Comparison of ENCODE assay signal across 11 cellular contexts in genomic region chr13:98706446-98707110, GRCh38. TPM values are rescaled to one million over a fixed set of nuclear protein-coding genes. Genes with fewer than 3 reads are reported as not detected.
DNase-seq lines count a peak whose midpoint lies in the region; ATAC-seq and TF ChIP-seq lines count a peak whose summit lies in the region.
"Had no signal": no experiment of that assay in that cellular context is flagged by ENCODE, and none has a peak within 500 bp of the region (broad histone marks: within the 10 kb centered on the region; RNA-seq: fewer than 3 reads in every experiment).

No MANE protein-coding gene starts in this region.

- H3K79me2 ChIP-seq in Karpas-422 (ENCODE audit: low read length), result no peaks in the 10 kb centered on the region

- no peaks in the 10 kb centered on the region for H3K9me2 ChIP-seq in Karpas-422 (replicated peaks; ENCODE audit: insufficient read depth, low read length)

- 63 to 67% methylated on average over 5 to 12 of the region's 12 CpGs for WGBS in transverse colon (ENCODE audit: low coverage in 1 of 2), 2 donors

- H3K27me3 ChIP-seq in Karpas-422 (ENCODE audit: low read length), result no peaks in the 10 kb centered on the region
- H3K27me3 ChIP-seq in transverse colon, result no peaks in the 10 kb centered on the region
- H3K27me3 ChIP-seq in tibial artery, result no peaks in the 10 kb centered on the region

- DNase-seq in Caki2 (ENCODE audit: low read depth) (peak; percentile 94), Karpas-422 (peak; percentile 70), choroid plexus epithelial cell (ENCODE audit: low read depth) (peak; percentile 41), NCI-H748 (lab: John Stamatoyannopoulos, UW; ENCODE audit: unreplicated experiment) (no peak), transverse colon (no peak), NCI-H1105 (lab: John Stamatoyannopoulos, UW) (no peak), tibial artery (no peak)
- DNase-seq: NCI-H2227 treated with DMSO at 0.1 percent for 48 hours had no signal

- H4K20me1 ChIP-seq in Karpas-422 (ENCODE audit: insufficient read depth, low read depth, low read length), result no peaks in the 10 kb centered on the region

- H2AFZ ChIP-seq in Karpas-422 (ENCODE audit: low read length), result peak overlapping the region; percentile 63

- no peak for TF ChIP-seq CTCF in choroid plexus epithelial cell (conservative IDR thresholded peaks at IDR 0.05; ENCODE audit: low read depth, low read length)
- TF ChIP-seq CTCF in transverse colon (IDR thresholded peaks at IDR 0.05), result no peak
- TF ChIP-seq CTCF in tibial artery (IDR thresholded peaks at IDR 0.05), result no peak

- peak overlapping the region; percentile 25 for H3K4me2 ChIP-seq in Karpas-422 (ENCODE audit: low read depth, low read length, poor library complexity, severe bottlenecking)

- ATAC-seq in GM19463 (IDR thresholded peaks at IDR 0.05; ENCODE audit: unreplicated experiment), result peak; percentile 46

- H3K4me1 ChIP-seq in Karpas-422 (ENCODE audit: low read length) (peaks cover 30% of the 10 kb centered on the region), transverse colon (no peaks in the 10 kb centered on the region), tibial artery (no peaks in the 10 kb centered on the region)

- no peaks in the 10 kb centered on the region for H3K9me3 ChIP-seq in Karpas-422 (ENCODE audit: low read length)
- H3K9me3 ChIP-seq in transverse colon, result no peaks in the 10 kb centered on the region
- H3K9me3 ChIP-seq in tibial artery, result no peaks in the 10 kb centered on the region

- H3K4me3 ChIP-seq in Karpas-422 (ENCODE audit: low read length), result peak overlapping the region; percentile 32; the same call in 1 of the 2 replicates
- no peak overlapping the region for H3K4me3 ChIP-seq in choroid plexus epithelial cell (ENCODE audit: low read depth, low read length)
- no peak overlapping the region for H3K4me3 ChIP-seq in transverse colon
- H3K4me3 ChIP-seq in tibial artery, result no peak overlapping the region

- in situ Hi-C loops in Caki2 (cut with HindIII; ENCODE audit: low pct_unique_long_range_greater_than_20kb, low sequenced_read_pairs) (no loop called here), transverse colon (cut with MboI; ENCODE audit: low pct_ligation_motif_present in 1 of 4, low pct_unique_long_range_greater_than_20kb in 1 of 4, low sequenced_read_pairs in 3 of 4) (no loop called here)

- intact Hi-C loops in transverse colon (cut with DNase I; ENCODE audit: low total_unique reads) (no loop called here), tibial artery (cut with DNase I; ENCODE audit: low total_unique reads) (no loop called here)

- TF ChIP-seq POLR2A in transverse colon (IDR thresholded peaks at IDR 0.05), result no peak

- no peak for TF ChIP-seq EP300 in transverse colon (IDR thresholded peaks at IDR 0.05; ENCODE audit: low read depth)

- H3K9ac ChIP-seq in Karpas-422 (ENCODE audit: low read length), result peak overlapping the region; percentile 41; the same call in 1 of the 2 replicates

- H3K27ac ChIP-seq in Karpas-422 (ENCODE audit: low read length), result peak overlapping the region; percentile 81
- no peak overlapping the region for H3K27ac ChIP-seq in transverse colon
- H3K27ac ChIP-seq in tibial artery, result no peak overlapping the region

- H3K36me3 ChIP-seq in Karpas-422 (ENCODE audit: insufficient read depth, low read length) (no peaks in the 10 kb centered on the region), transverse colon (no peaks in the 10 kb centered on the region), tibial artery (no peaks in the 10 kb centered on the region)

RNA-seq across cellular contexts. Expression of gene SLC15A1, which starts 45.9 kb away (rescaled TPM):
- not detected in 2 replicates for total RNA-seq in Caki2 (2014; rRNA removed; shearing (Covaris generic); ENCODE audit: low replicate concordance)
- not detected in 2 replicates for total RNA-seq in Karpas-422 (2014; rRNA removed; shearing (Covaris generic); ENCODE audit: low replicate concordance)
- total RNA-seq in transverse colon, result 10 to 100 TPM in 3 of 4 donors, not detected in 1; 16.1 to 56.3 (median 44.1) TPM
- total RNA-seq: B cell, endothelial cell of umbilical vein had no signal

Comparison
In these comparisons a context has a peak if more than half of its experiments do, and no peak if none do; other contexts are left out.
1. DNase-seq: peak in Caki2 (single experiment), Karpas-422 (single experiment) and choroid plexus epithelial cell (single experiment); none in NCI-H748 (single experiment), transverse colon (single experiment), NCI-H1105 (single experiment) and tibial artery (0 of 2).